36 cellular contexts compared by ENCODE assay signal in genomic region chr12:27491226-27491625, GRCh38. TPM values are rescaled to one million over a fixed set of nuclear protein-coding genes. Genes with fewer than 3 reads are reported as not detected.
"Had no signal": no experiment of that assay in that cellular context is flagged by ENCODE, and none has a peak within 500 bp of the region (broad histone marks: within the 10 kb centered on the region; RNA-seq: fewer than 3 reads in every experiment).

No MANE protein-coding gene starts in this region.

- H3K27ac Mint-ChIP-seq: activated B cell treated with CpG ODN at 0.5 μM for 24 hours; activated CD4-positive, alpha-beta memory T cell treated with anti-CD3 and anti-CD28 coated beads for 36 hours; activated CD8-positive, alpha-beta T cell treated with anti-CD3 and anti-CD28 coated beads for 36 hours; activated naive CD4-positive, alpha-beta T cell treated with anti-CD3 and anti-CD28 coated beads for 36 hours; activated naive CD4-positive, alpha-beta T cell treated with anti-CD3 and anti-CD28 coated beads, Interleukin-2, amount 50 U/mL, for 72 hours; activated naive CD8-positive, alpha-beta T cell treated with anti-CD3 and anti-CD28 coated beads for 36 hours; activated T-cell treated with anti-CD3 and anti-CD28 coated beads, Interleukin-2, amount 50 U/mL, for 72 hours; activated T-helper 1 cell treated with anti-CD3 and anti-CD28 coated beads, Interleukin-12 subunit alpha, Interleukin-12 subunit beta, Interleukin-2, Interleukin-4 antibody, amounts not matched to agents 30 ng/mL and 10 ng/mL and 1 ng/mL, durations not matched to agents 14 hours and 24 hours and 36 hours; activated T-helper 17 cell treated with anti-CD3 and anti-CD28 coated beads, Interleukin-2, amount 50 U/mL, for 72 hours; T-helper 1 cell treated with Interleukin-12 subunit alpha and Interleukin-12 subunit beta and Interleukin-4 antibody, amounts not matched to agents 30 μg/mL and 1 μg/mL, for 36 hours; T-helper 2 cell treated with Interferon-gamma antibody and Interleukin-4, amounts not matched to agents 5 μg/mL and 100 μg/mL, for 36 hours had no signal

- H3K4me1 ChIP-seq: adrenal gland, breast epithelium had no signal

- ATAC-seq: activated CD8-positive, alpha-beta T cell treated with anti-CD3 and anti-CD28 coated beads for 36 hours; activated naive CD4-positive, alpha-beta T cell treated with anti-CD3 and anti-CD28 coated beads, Interleukin-2, amount 50 U/mL, for 72 hours; activated T-cell treated with anti-CD3 and anti-CD28 coated beads, Interleukin-2, amount 50 U/mL, for 4 hours; activated T-cell treated with anti-CD3 and anti-CD28 coated beads, Interleukin-2, amount 50 U/mL, for 72 hours; activated T-helper 17 cell treated with anti-CD3 and anti-CD28 coated beads, Interleukin-2, amount 50 U/mL, for 72 hours; body of pancreas had no signal

- DNase-seq: activated B cell treated with CpG ODN at 0.5 μM for 24 hours; activated CD4-positive, alpha-beta memory T cell treated with anti-CD3 and anti-CD28 coated beads for 36 hours; activated CD4-positive, alpha-beta T cell treated with anti-CD3 and anti-CD28 coated beads for 4 hours; activated CD4-positive, alpha-beta T cell treated with anti-CD3 and anti-CD28 coated beads, Interleukin-2, amount 50 U/mL, for 1 hour; activated CD4-positive, alpha-beta T cell treated with anti-CD3 and anti-CD28 coated beads, Interleukin-2, amount 50 U/mL, for 4 hours; activated CD4-positive, CD25-positive, alpha-beta regulatory T cell treated with anti-CD3 and anti-CD28 coated beads, Interleukin-2, amount 50 U/mL, for 72 hours; activated CD8-positive, alpha-beta memory T cell treated with anti-CD3 and anti-CD28 coated beads, Interleukin-2, amount 50 U/mL, for 4 hours; activated CD8-positive, alpha-beta T cell treated with anti-CD3 and anti-CD28 coated beads for 36 hours; activated effector memory CD4-positive, alpha-beta T cell treated with anti-CD3 and anti-CD28 coated beads, Interleukin-2, amount 50 U/mL, for 16 hours; activated gamma-delta T cell treated with Interleukin-2 at 50 U/mL for 16 hours; activated naive CD4-positive, alpha-beta T cell; activated naive CD4-positive, alpha-beta T cell treated with anti-CD3 and anti-CD28 coated beads for 36 hours; activated naive CD4-positive, alpha-beta T cell treated with anti-CD3 and anti-CD28 coated beads, Interleukin-2, amount 50 U/mL, for 16 hours; activated naive CD8-positive, alpha-beta T cell treated with anti-CD3 and anti-CD28 coated beads for 36 hours; activated T-cell treated with anti-CD3 and anti-CD28 coated beads for 4 hours; activated T-cell treated with anti-CD3 and anti-CD28 coated beads, Interleukin-2, amount 50 U/mL, for 1 hour; activated T-cell treated with anti-CD3 and anti-CD28 coated beads, Interleukin-2, amount 50 U/mL, for 4 hours; activated T-cell treated with anti-CD3 and anti-CD28 coated beads, Interleukin-2, amount 50 U/mL, for 72 hours; adrenal gland; amniotic stem cell; aorta; body of pancreas; brain microvascular endothelial cell; central memory CD4-positive, alpha-beta T cell; T-helper 1 cell; T-helper 2 cell; T-helper 9 cell had no signal

- H3K9me3 ChIP-seq: adrenal gland, body of pancreas, breast epithelium had no signal

- H3K36me3 ChIP-seq: adrenal gland, brain microvascular endothelial cell, breast epithelium had no signal

- H3K4me3 ChIP-seq: adrenal gland, body of pancreas, breast epithelium had no signal

- H3K9me3 Mint-ChIP-seq: activated B cell treated with CpG ODN at 0.5 μM for 24 hours; activated CD4-positive, alpha-beta memory T cell treated with anti-CD3 and anti-CD28 coated beads for 36 hours; activated CD8-positive, alpha-beta T cell treated with anti-CD3 and anti-CD28 coated beads for 36 hours; activated naive CD4-positive, alpha-beta T cell treated with anti-CD3 and anti-CD28 coated beads for 36 hours; activated naive CD4-positive, alpha-beta T cell treated with anti-CD3 and anti-CD28 coated beads, Interleukin-2, amount 50 U/mL, for 72 hours; activated naive CD8-positive, alpha-beta T cell treated with anti-CD3 and anti-CD28 coated beads for 36 hours; activated T-cell treated with anti-CD3 and anti-CD28 coated beads, Interleukin-2, amount 50 U/mL, for 4 hours; activated T-helper 17 cell treated with anti-CD3 and anti-CD28 coated beads, Interleukin-2, amount 50 U/mL, for 72 hours had no signal

- H3K27me3 ChIP-seq: adrenal gland, body of pancreas, brain microvascular endothelial cell, breast epithelium had no signal

- H3K4me1 Mint-ChIP-seq: activated B cell treated with CpG ODN at 0.5 μM for 24 hours; activated naive CD8-positive, alpha-beta T cell treated with anti-CD3 and anti-CD28 coated beads for 36 hours; activated T-helper 17 cell treated with anti-CD3 and anti-CD28 coated beads, Interleukin-2, amount 50 U/mL, for 72 hours had no signal

- H3K4me3 Mint-ChIP-seq: activated B cell treated with CpG ODN at 0.5 μM for 24 hours; activated CD4-positive, alpha-beta memory T cell treated with anti-CD3 and anti-CD28 coated beads for 36 hours; activated CD8-positive, alpha-beta T cell treated with anti-CD3 and anti-CD28 coated beads for 36 hours; activated naive CD4-positive, alpha-beta T cell treated with anti-CD3 and anti-CD28 coated beads for 36 hours; activated naive CD8-positive, alpha-beta T cell treated with anti-CD3 and anti-CD28 coated beads for 36 hours; activated T-cell treated with anti-CD3 and anti-CD28 coated beads, Interleukin-2, amount 50 U/mL, for 4 hours; activated T-cell treated with anti-CD3 and anti-CD28 coated beads, Interleukin-2, amount 50 U/mL, for 72 hours; activated T-helper 1 cell treated with anti-CD3 and anti-CD28 coated beads, Interleukin-12 subunit alpha, Interleukin-12 subunit beta, Interleukin-2, Interleukin-4 antibody, amounts not matched to agents 30 ng/mL and 10 ng/mL and 1 ng/mL, durations not matched to agents 14 hours and 24 hours and 36 hours; activated T-helper 17 cell treated with anti-CD3 and anti-CD28 coated beads, Interleukin-2, amount 50 U/mL, for 72 hours; T-helper 1 cell treated with Interleukin-12 subunit alpha and Interleukin-12 subunit beta and Interleukin-4 antibody, amounts not matched to agents 30 μg/mL and 1 μg/mL, for 36 hours; T-helper 2 cell treated with Interferon-gamma antibody and Interleukin-4, amounts not matched to agents 5 μg/mL and 100 μg/mL, for 36 hours had no signal

- H3K27ac ChIP-seq: adrenal gland, body of pancreas, brain microvascular endothelial cell, breast epithelium, VCaP had no signal

- H3K36me3 Mint-ChIP-seq: activated CD4-positive, alpha-beta memory T cell treated with anti-CD3 and anti-CD28 coated beads for 36 hours; activated naive CD4-positive, alpha-beta T cell treated with anti-CD3 and anti-CD28 coated beads, Interleukin-2, amount 50 U/mL, for 72 hours; activated naive CD8-positive, alpha-beta T cell treated with anti-CD3 and anti-CD28 coated beads for 36 hours had no signal

RNA-seq across cellular contexts. Expression of gene SMCO2, which starts 44.7 kb away (rescaled TPM):
- total RNA-seq: activated B cell treated with CpG ODN at 0.5 μM for 24 hours; activated CD8-positive, alpha-beta memory T cell treated with anti-CD3 and anti-CD28 coated beads for 36 hours; activated naive CD8-positive, alpha-beta T cell treated with anti-CD3 and anti-CD28 coated beads for 36 hours; activated T-cell treated with anti-CD3 and anti-CD28 coated beads, Interleukin-2, amount 50 U/mL, for 4 hours; body of pancreas; breast epithelium; cerebellum had no signal
